1 cellular context compared by ENCODE assay signal in the genomic region with DNA sequence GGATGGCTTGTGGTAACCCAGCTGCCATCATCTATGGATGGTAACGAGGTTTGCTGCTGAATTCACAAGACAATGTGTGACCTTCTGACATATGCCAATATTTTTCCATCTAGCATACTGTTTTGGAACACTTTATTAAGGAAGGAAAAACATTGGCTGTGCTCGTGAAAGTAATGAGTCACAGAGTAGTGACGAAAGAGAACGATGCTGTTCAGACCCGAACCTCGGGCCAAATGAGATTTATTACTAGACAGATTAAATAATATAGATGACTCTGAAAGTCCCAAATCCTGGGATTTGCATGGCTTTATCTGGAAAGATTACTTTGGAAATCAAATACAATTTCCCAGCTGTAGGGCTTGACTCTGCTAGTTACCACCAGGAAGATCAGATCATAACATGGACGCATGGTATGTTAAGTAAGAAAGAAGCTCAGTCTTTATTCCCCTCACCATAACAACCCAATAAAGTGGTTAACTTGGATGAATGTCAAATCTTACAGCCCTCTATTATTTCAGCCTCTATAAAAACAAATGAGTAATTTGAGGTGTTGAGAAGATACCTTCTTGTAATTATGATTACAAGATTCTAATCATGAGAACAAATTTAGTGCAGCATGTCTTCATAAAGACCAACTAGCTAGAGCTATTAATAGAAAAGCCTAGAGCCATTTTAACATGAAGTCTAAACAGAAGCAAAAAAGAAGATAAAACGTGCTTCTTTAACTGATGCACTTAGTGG.
TF ChIP-seq lines count a peak whose summit lies in the region.

No MANE protein-coding gene starts in this region.

TF ChIP-seq in HEK293, 187 proteins besides CTCF, POLR2A, EP300 and RAD21 (continued from another document):
- TF ChIP-seq PRDM4 (tag by site-specific recombination; IDR thresholded peaks at IDR 0.05): peak; percentile 37; the same call in 1 of the 2 replicates
- peak; percentile 71; the same call in 1 of the 2 replicates for TF ChIP-seq ZNF10 (tag by site-specific recombination; IDR thresholded peaks at IDR 0.05)
- peak; percentile 68 for TF ChIP-seq SP7 (tag by site-specific recombination; IDR thresholded peaks at IDR 0.05)
- TF ChIP-seq ZNF335 (tag by site-specific recombination; conservative IDR thresholded peaks at IDR 0.05): peak; percentile 26
- peak; percentile 78 for TF ChIP-seq OSR2 (tag by site-specific recombination; IDR thresholded peaks at IDR 0.05)
- 0 out of 2 replicates have a peak, but pooled peaks have one; percentile 8 for TF ChIP-seq INSM2 (tag by site-specific recombination; IDR thresholded peaks at IDR 0.05)
- TF ChIP-seq ZNF600 (tag by site-specific recombination; IDR thresholded peaks at IDR 0.05): 0 out of 2 replicates have a peak, but pooled peaks have one; percentile 24
- TF ChIP-seq PRDM2 (tag by site-specific recombination; IDR thresholded peaks at IDR 0.05; ENCODE audit: borderline replicate concordance): no peak
